Comparison of ENCODE assay signal across 8 cellular contexts in genomic region chr18:62183578-62184195, GRCh38. TPM values are rescaled to one million over a fixed set of nuclear protein-coding genes. Genes with fewer than 3 reads are reported as not detected.
A peak's percentile ranks its signal among the peaks of the same experiment; 100 is the strongest.
DNase-seq lines count a peak whose midpoint lies in the region; ATAC-seq, FAIRE-seq and TF ChIP-seq lines count a peak whose summit lies in the region.

No MANE protein-coding gene starts in this region.

- WGBS in psoas muscle, 3 donors, result 10 to 12% (median 11%) methylated on average over 2 of the region's 2 CpGs

- H3K27me3 ChIP-seq in fibroblast of lung (ENCODE audit: control insufficient read depth, insufficient read depth, low read length) (no peaks in the 10 kb centered on the region), psoas muscle (ENCODE audit: insufficient read depth in 3 of 3, low read length in 2 of 3) (no peaks in the 10 kb centered on the region)

- intact Hi-C loops in psoas muscle (cut with DNase I), result loop anchor here in 1 of 2 donors (10.0 kb wide), 3 partner anchors 401 to 801 kb away; partner anchors contain the start of gene PHLPP1

- H3K79me2 ChIP-seq in fibroblast of lung (ENCODE audit: control insufficient read depth, insufficient read depth, low read length), result peaks cover 16% of the 10 kb centered on the region

- H3K9me3 ChIP-seq in fibroblast of lung (ENCODE audit: control insufficient read depth, insufficient read depth, low read depth, low read length) (no peaks in the 10 kb centered on the region), psoas muscle (no peaks in the 10 kb centered on the region)

- ATAC-seq in psoas muscle (no peak), HG03095 (IDR thresholded peaks at IDR 0.05; ENCODE audit: unreplicated experiment) (no peak), HG02973 (IDR thresholded peaks at IDR 0.05; ENCODE audit: unreplicated experiment) (no peak)

- peak; percentile 50 for DNase-seq in EL
- DNase-seq in NCI-H1694 treated with DMSO at 0.1 percent for 48 hours (lab: John Stamatoyannopoulos, UW), result peak; percentile 41
- peak; percentile 30 to 58 for DNase-seq in activated CD4-positive, alpha-beta T cell treated with anti-CD3 and anti-CD28 coated beads for 4 hours
- DNase-seq in fibroblast of lung (ENCODE audit: low read depth in 2 of 2), result peak; percentile 45 to 77
- no peak for DNase-seq in psoas muscle

- no peak overlapping the region for H3K9ac ChIP-seq in fibroblast of lung (ENCODE audit: insufficient read depth, low read length)

- H3K27ac ChIP-seq in fibroblast of lung (ENCODE audit: insufficient read depth, low read length) (no peak overlapping the region), psoas muscle (no peak overlapping the region)

- no peaks in the 10 kb centered on the region for H4K20me1 ChIP-seq in fibroblast of lung (ENCODE audit: control insufficient read depth, extremely low read depth, insufficient read depth, low read length)

- H3K36me3 ChIP-seq in fibroblast of lung (ENCODE audit: control insufficient read depth, insufficient read depth, low read length) (no peaks in the 10 kb centered on the region), psoas muscle (ENCODE audit: insufficient read depth in 1 of 2, low read depth in 1 of 2) (no peaks in the 10 kb centered on the region)

- H3K4me1 ChIP-seq in fibroblast of lung (ENCODE audit: control insufficient read depth, extremely low read depth, insufficient read depth, low read length) (no peaks in the 10 kb centered on the region), psoas muscle (peaks cover 11% of the 10 kb centered on the region)

- TF ChIP-seq CTCF in fibroblast of lung (conservative IDR thresholded peaks at IDR 0.05 in 1 of 2, IDR thresholded peaks at IDR 0.05 in 1 of 2; ENCODE audit: low read depth in 1 of 2, low read length in 2 of 2), result peak; percentile 95 to 98
- peak; percentile 97 for TF ChIP-seq CTCF in psoas muscle (IDR thresholded peaks at IDR 0.05)

- FAIRE-seq in A204.1 (lab: Jason Lieb, UNC), result peak; percentile 96

- H3K4me2 ChIP-seq in fibroblast of lung (ENCODE audit: extremely low read depth, insufficient read depth, low read length), result no peak overlapping the region

- no peak overlapping the region for H2AFZ ChIP-seq in fibroblast of lung (ENCODE audit: low read length)

- H3K4me3 ChIP-seq in fibroblast of lung (replicated peaks in 1 of 4; ENCODE audit: control extremely low read depth in 1 of 4, insufficient read depth in 1 of 4, low read depth in 3 of 4, low read length in 4 of 4), result no peak overlapping the region
- H3K4me3 ChIP-seq in psoas muscle, result no peak overlapping the region

RNA-seq across cellular contexts. Expression of gene PIGN, which starts 3.2 kb away (rescaled TPM):
- total RNA-seq in fibroblast of lung (31.7 and 35.2 TPM in 2 replicates), psoas muscle (10 to 100 TPM in 2 of 4 donors, 1 to 10 TPM in 2; 9.5 to 18.0 (median 13.0) TPM)
- polyA plus RNA-seq in fibroblast of lung (25.1 and 39.8 TPM in 2 replicates), psoas muscle (1 to 10 TPM; 3.2 to 7.3 (median 4.3) TPM)
- polyA plus RNA-seq in fibroblast of lung (2012), result 10.4 and 14.2 TPM in 2 replicates
- 3.6 and 15.1 TPM in 2 replicates for polyA minus RNA-seq in fibroblast of lung (ENCODE audit: low replicate concordance)

RNA-seq across cellular contexts. Expression of gene RELCH, which starts 3.4 kb away (rescaled TPM):
- total RNA-seq in fibroblast of lung (22.1 and 34.5 TPM in 2 replicates), psoas muscle (10 to 100 TPM in 2 of 4 donors, 1 to 10 TPM in 2; 7.8 to 13.4 (median 10.9) TPM)
- polyA plus RNA-seq in fibroblast of lung (12.2 and 13.1 TPM in 2 replicates), psoas muscle (10 to 100 TPM in 1 of 3 donors, 1 to 10 TPM in 2; 3.5 to 13.0 (median 4.4) TPM)
- 16.3 and 16.4 TPM in 2 replicates for polyA plus RNA-seq in fibroblast of lung (2012)
- polyA minus RNA-seq in fibroblast of lung (ENCODE audit: low replicate concordance), result 11.0 and 41.3 TPM in 2 replicates

Comparison
In these comparisons a context has a peak if more than half of its experiments do, and no peak if none do; other contexts are left out.
1. DNase-seq: peak in EL (single experiment), NCI-H1694 treated with DMSO at 0.1 percent for 48 hours (single experiment), activated CD4-positive, alpha-beta T cell treated with anti-CD3 and anti-CD28 coated beads for 4 hours (2 of 2) and fibroblast of lung (2 of 2); none in psoas muscle (0 of 2).